In the genomic region with DNA sequence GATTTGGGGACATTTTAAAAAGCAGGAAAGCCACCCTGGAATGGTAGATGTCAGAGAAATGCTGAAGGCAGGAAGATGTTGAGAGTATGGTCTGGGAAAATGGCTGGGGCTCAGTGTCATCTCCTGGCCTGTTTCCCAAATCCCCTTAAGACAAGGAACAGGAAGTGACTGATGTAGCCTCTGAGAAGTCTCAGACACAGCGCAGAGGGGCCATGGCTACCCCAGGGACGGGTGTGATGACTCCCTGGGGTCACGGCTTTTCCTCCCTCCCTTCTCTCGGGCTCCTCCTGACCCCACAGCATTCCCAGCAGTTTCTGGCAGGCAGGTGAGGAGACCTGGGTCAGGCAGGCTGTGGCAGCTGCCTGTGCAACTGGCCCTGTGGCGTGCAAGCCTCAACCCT, we compare ENCODE assay signal across 25 cellular contexts. TPM values are rescaled to one million over a fixed set of nuclear protein-coding genes. Genes with fewer than 3 reads are reported as not detected.
DNase-seq lines count a peak whose midpoint lies in the region; ATAC-seq and TF ChIP-seq lines count a peak whose summit lies in the region.
"Had no signal": no experiment of that assay in that cellular context is flagged by ENCODE, and none has a peak within 500 bp of the region (broad histone marks: within the 10 kb centered on the region; RNA-seq: fewer than 3 reads in every experiment).

No MANE protein-coding gene starts in this region.

- TF ChIP-seq POLR2A in IMR-90 (IDR thresholded peaks at IDR 0.05; ENCODE audit: low read depth, low read length) (no peak), Peyer's patch (IDR thresholded peaks at IDR 0.05) (no peak)

- H2BK15ac ChIP-seq in IMR-90 (ENCODE audit: low read depth, low read length), result no peak overlapping the region
- peak overlapping the region; percentile 85 for H2BK15ac ChIP-seq in neuronal stem cell (ENCODE audit: low read length)

- TF ChIP-seq RAD21 in IMR-90 (IDR thresholded peaks at IDR 0.05; ENCODE audit: low read length), result no peak

- no peak overlapping the region for H3K56ac ChIP-seq in IMR-90 (ENCODE audit: extremely low read depth, insufficient read depth, low read length)

- H3K27ac ChIP-seq in IMR-90 (ENCODE audit: insufficient read depth, low read length) (no peak overlapping the region), neuronal stem cell (replicated peaks; ENCODE audit: low read length) (no peak overlapping the region), Peyer's patch (no peak overlapping the region)
- H3K27ac ChIP-seq: body of pancreas, lower lobe of right lung, neutrophil, prostate gland, sigmoid colon, tibial artery had no signal

- peak overlapping the region; percentile 52 for H2AK9ac ChIP-seq in IMR-90 (replicated peaks; ENCODE audit: low read depth, low read length, poor library complexity)

- no peak overlapping the region for H3K18ac ChIP-seq in IMR-90 (ENCODE audit: low read depth, low read length)
- H3K18ac ChIP-seq in neuronal stem cell (ENCODE audit: low read length), result peak overlapping the region; percentile 71

- H2BK20ac ChIP-seq in IMR-90 (ENCODE audit: low read depth, low read length), result peak overlapping the region; percentile 61; the same call in 1 of the 2 replicates

- H4K8ac ChIP-seq in IMR-90 (ENCODE audit: low read depth in 2 of 2, low read length in 2 of 2), result peak overlapping the region in 1 of 2 experiments; percentile 61; a peak in 3 of 4 replicates
- H4K8ac ChIP-seq in neuronal stem cell (ENCODE audit: low read depth, low read length), result peak overlapping the region; percentile 82

- H3K4me1 ChIP-seq in IMR-90 (ENCODE audit: control insufficient read depth, insufficient read depth, low read length) (peaks cover 2% of the 10 kb centered on the region; the same call in 1 of the 2 replicates), neuronal stem cell (ENCODE audit: control insufficient read depth in 2 of 2, insufficient read depth in 1 of 2, low read depth in 1 of 2, low read length in 2 of 2) (peaks cover 0 to 2% of the 10 kb centered on the region in 2 donors), Peyer's patch (no peaks in the 10 kb centered on the region)
- H3K4me1 ChIP-seq: body of pancreas, lower lobe of right lung, prostate gland, sigmoid colon, tibial artery had no signal

- BruUV-seq in IMR-90 (replicated peaks; lab: Mats Ljungman, UMichigan), result no TSS peak

- in situ Hi-C loops in IMR-90 (cut with MboI; ENCODE audit: low sequenced_read_pairs), result no loop called here

- H3K27me3 ChIP-seq in IMR-90 (ENCODE audit: control insufficient read depth, insufficient read depth, low read length) (peaks cover 3% of the 10 kb centered on the region; the same call in 1 of the 2 replicates), neuronal stem cell (ENCODE audit: control insufficient read depth in 3 of 3, insufficient read depth in 3 of 3, low read depth in 1 of 3, low read length in 3 of 3) (peaks cover 0 to 8% (median 0%) of the 10 kb centered on the region in 3 experiments), Peyer's patch (no peaks in the 10 kb centered on the region)
- H3K27me3 ChIP-seq: body of pancreas, neutrophil, sigmoid colon had no signal

- peak overlapping the region; percentile 41 for H2BK12ac ChIP-seq in neuronal stem cell (ENCODE audit: low read length)

- DNase-seq in Daoy (ENCODE audit: low read depth) (peak; percentile 73), IMR-90 (peak; percentile 67), epithelial cell of esophagus (ENCODE audit: low read depth) (peak; percentile 34), neuronal stem cell (ENCODE audit: low spot score) (no peak), H4 (ENCODE audit: low spot score) (no peak), NCI-H774 (lab: John Stamatoyannopoulos, UW) (no peak), Peyer's patch (no peak)
- DNase-seq: activated CD4-positive, alpha-beta T cell treated with anti-CD3 and anti-CD28 coated beads for 48 hours; activated T-cell treated with anti-CD3 and anti-CD28 coated beads, Interleukin-2, amount 50 U/mL, for 24 hours; AML-193; body of pancreas; DMS53; effector CD8-positive, alpha-beta T cell; lower lobe of right lung; MM.1S; NCI-H1417; NCI-H2081; PC-3; SHP77 treated with DMSO at 0.1 percent for 48 hours; sigmoid colon; stimulated activated naive CD8-positive, alpha-beta T cell treated with anti-CD3 and anti-CD28 coated beads, Interleukin-15, amount 100 ng/mL, for 72 hours; tibial artery had no signal

- H3K4me3 ChIP-seq in IMR-90 (ENCODE audit: insufficient read depth, low read depth, low read length) (no peak overlapping the region), epithelial cell of esophagus (ENCODE audit: low read length) (no peak overlapping the region), neuronal stem cell (ENCODE audit: low read length in 2 of 2) (peak overlapping the region in 1 of 2 donors; percentile 63), Peyer's patch (no peak overlapping the region)
- H3K4me3 ChIP-seq: body of pancreas, lower lobe of right lung, prostate gland, sigmoid colon, tibial artery had no signal

- H2AK5ac ChIP-seq in IMR-90 (ENCODE audit: low read depth, low read length) (peak overlapping the region; percentile 52; the same call in 1 of the 2 replicates), neuronal stem cell (ENCODE audit: low read depth, low read length) (peak overlapping the region; percentile 74)

- H2BK5ac ChIP-seq in IMR-90 (ENCODE audit: low read depth, low read length, poor library complexity, severe bottlenecking), result peak overlapping the region; percentile 12
- no peak overlapping the region for H2BK5ac ChIP-seq in neuronal stem cell (ENCODE audit: low read length)

- peak overlapping the region; percentile 79 for H3K4ac ChIP-seq in IMR-90 (ENCODE audit: low read depth, low read length)
- no peak overlapping the region for H3K4ac ChIP-seq in neuronal stem cell (ENCODE audit: low read length)

- no peak for ATAC-seq in IMR-90 (ENCODE audit: low read depth)
- ATAC-seq: body of pancreas; esophagus mucosa; lower lobe of right lung; PC-3; stimulated activated naive CD8-positive, alpha-beta T cell treated with anti-CD3 and anti-CD28 coated beads, Interleukin-15, amount 100 ng/mL, for 72 hours had no signal

- H4K91ac ChIP-seq in IMR-90 (ENCODE audit: insufficient read depth, low read depth, low read length), result no peak overlapping the region
- H4K91ac ChIP-seq in neuronal stem cell (ENCODE audit: low read depth, low read length, poor library complexity), result no peak overlapping the region

- H3K4me2 ChIP-seq in IMR-90 (ENCODE audit: low read depth, low read length) (no peak overlapping the region), neuronal stem cell (ENCODE audit: insufficient read depth, low read length, poor library complexity, severe bottlenecking) (no peak overlapping the region)

- no peaks in the 10 kb centered on the region for H4K20me1 ChIP-seq in IMR-90 (ENCODE audit: insufficient read depth, low read length)

- H3K9me1 ChIP-seq in IMR-90 (ENCODE audit: insufficient read depth, low read length), result peaks cover 4% of the 10 kb centered on the region; the same call in 1 of the 2 replicates

- POLR2A ChIA-PET in IMR-90 (lab: Charles Lee; ENCODE audit: unreplicated experiment), result no interaction called here

- H2BK120ac ChIP-seq in IMR-90 (ENCODE audit: low read depth, low read length) (peak overlapping the region; percentile 13; the same call in 1 of the 2 replicates), neuronal stem cell (ENCODE audit: low read depth, low read length) (no peak overlapping the region)

- dilution Hi-C loops in IMR-90 (cut with HindIII; ENCODE audit: low sequenced_read_pairs, unreplicated experiment), result no loop called here

- H3K79me1 ChIP-seq in IMR-90 (ENCODE audit: low read depth in 1 of 2, low read length in 2 of 2), result no peaks in the 10 kb centered on the region
- H3K79me1 ChIP-seq in neuronal stem cell (ENCODE audit: low read depth, low read length), result no peaks in the 10 kb centered on the region

- no peaks in the 10 kb centered on the region for H3K9me3 ChIP-seq in IMR-90 (ENCODE audit: control insufficient read depth, insufficient read depth, low read length)
- no peaks in the 10 kb centered on the region for H3K9me3 ChIP-seq in neuronal stem cell (replicated peaks in 1 of 2; ENCODE audit: control insufficient read depth in 2 of 2, insufficient read depth in 1 of 2, low read depth in 1 of 2, low read length in 2 of 2)
- H3K9me3 ChIP-seq in Peyer's patch, result no peaks in the 10 kb centered on the region
- H3K9me3 ChIP-seq: body of pancreas, lower lobe of right lung, neutrophil, prostate gland, sigmoid colon, tibial artery had no signal

- H3K9ac ChIP-seq in IMR-90 (ENCODE audit: low read depth, low read length), result no peak overlapping the region
- H3K9ac ChIP-seq in neuronal stem cell (ENCODE audit: low read depth, low read length, poor library complexity), result peak overlapping the region; percentile 77

- TF ChIP-seq CTCF in IMR-90 (conservative IDR thresholded peaks at IDR 0.05; ENCODE audit: low read depth, low read length), result no peak
- no peak for TF ChIP-seq CTCF in epithelial cell of esophagus (IDR thresholded peaks at IDR 0.05; ENCODE audit: insufficient read depth, low read depth, low read length, missing control alignments)
- no peak for TF ChIP-seq CTCF in Peyer's patch (IDR thresholded peaks at IDR 0.05)

- peak overlapping the region; percentile 1; the same call in 1 of the 2 replicates for H4K5ac ChIP-seq in IMR-90 (ENCODE audit: low read depth, low read length)

- CTCF ChIA-PET in IMR-90 (lab: Yijun Ruan, JAX), result no interaction called here

- H3K23ac ChIP-seq in IMR-90 (ENCODE audit: low read depth, low read length) (peak overlapping the region; percentile 3; the same call in 1 of the 2 replicates), neuronal stem cell (ENCODE audit: low read depth, low read length, poor library complexity) (no peak overlapping the region)

- 0 out of 2 replicates have a peak overlapping the region, but pooled peaks have one; percentile 41 for H3K14ac ChIP-seq in IMR-90 (replicated peaks; ENCODE audit: low read depth, low read length)
- no peak overlapping the region for H3K14ac ChIP-seq in neuronal stem cell (ENCODE audit: low read length)

- H3K36me3 ChIP-seq in IMR-90 (ENCODE audit: control insufficient read depth, insufficient read depth, low read length) (no peaks in the 10 kb centered on the region), neuronal stem cell (replicated peaks in 1 of 2; ENCODE audit: control insufficient read depth in 2 of 2, insufficient read depth in 2 of 2, low read length in 2 of 2) (no peaks in the 10 kb centered on the region), Peyer's patch (no peaks in the 10 kb centered on the region)
- H3K36me3 ChIP-seq: lower lobe of right lung, prostate gland, sigmoid colon, tibial artery had no signal

- H2AFZ ChIP-seq in IMR-90 (replicated peaks; ENCODE audit: low read length, poor library complexity) (peak overlapping the region; percentile 91), neuronal stem cell (ENCODE audit: low read length) (peak overlapping the region; percentile 38)

- intact Hi-C loops in IMR-90 (cut with micrococcal nuclease), result no loop called here

- 27% methylated on average over 4 of the region's 5 CpGs; no CpG with 5 or more reads in 1 of the 2 experiments for WGBS in IMR-90 (ENCODE audit: extremely low coverage in 2 of 2, insufficient read length in 1 of 2), 2 experiments
- no CpG with 5 or more reads among the region's 5 CpGs for WGBS in neuronal stem cell (ENCODE audit: extremely low coverage in 2 of 2, insufficient read length in 2 of 2, insufficient replicate concordance in 1 of 2), 2 donors

RNA-seq across cellular contexts. Expression of a gene that starts 45.4 kb away (rescaled TPM):
- 5.5 and 7.7 TPM in 2 replicates for total RNA-seq in Daoy (2014; rRNA removed; shearing (Covaris generic))
- total RNA-seq in IMR-90 (2012; rRNA removed) (4.7 and 5.7 TPM in 2 replicates), Peyer's patch (10 to 100 TPM; 30.6 to 60.2 (median 41.9) TPM)
- 7.5 and 8.6 TPM in 2 replicates for polyA plus RNA-seq in IMR-90 (2012; rRNA removed)
- 3.4 and 3.8 TPM in 2 replicates for polyA plus RNA-seq in IMR-90 (2012; cell fraction: cytosol; rRNA removed)
- polyA plus RNA-seq in IMR-90 (2012; cell fraction: nucleus; rRNA removed; ENCODE audit: low replicate concordance), result 28.2 and 37.6 TPM in 2 replicates
- polyA plus RNA-seq in neuronal stem cell (2013, experiment 1 of 2), result 2.9 TPM
- 3.1 TPM for polyA plus RNA-seq in neuronal stem cell (2013, experiment 2 of 2)
- total RNA-seq in H4 (2014; rRNA removed; shearing (Covaris generic)), result 2.0 and 2.4 TPM in 2 replicates

Comparison
In these comparisons a context has a peak if more than half of its experiments do, and no peak if none do; other contexts are left out.
1. DNase-seq: peak in Daoy (single experiment), IMR-90 (single experiment) and epithelial cell of esophagus (single experiment); none in neuronal stem cell (single experiment), H4 (single experiment), NCI-H774 (single experiment) and Peyer's patch (0 of 3).